ENCODE assay signal across 28 cellular contexts in the genomic region with DNA sequence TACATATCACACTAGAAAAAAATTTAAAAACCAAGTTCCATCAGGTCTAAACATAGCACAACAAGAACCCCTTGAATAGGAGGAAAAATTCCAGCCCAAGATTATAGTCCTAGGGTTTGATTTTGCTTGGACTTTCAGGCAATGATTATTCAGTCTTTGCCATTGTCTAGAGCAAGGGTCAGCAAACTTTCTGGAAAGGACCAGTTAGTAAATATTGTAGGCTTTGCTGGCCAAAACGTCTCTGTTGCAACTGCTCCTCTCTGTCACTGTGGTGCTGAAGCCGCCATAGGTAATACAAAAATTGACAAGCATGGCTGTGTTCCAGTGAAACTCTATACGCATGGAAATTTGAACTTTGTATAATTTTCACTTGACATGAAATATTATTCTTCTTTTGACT.
"Had no signal": no experiment of that assay in that cellular context is flagged by ENCODE, and none has a peak within 500 bp of the region (broad histone marks: within the 10 kb centered on the region; RNA-seq: fewer than 3 reads in every experiment).

No MANE protein-coding gene starts in this region.

- H3K36me3 ChIP-seq: ascending aorta, breast epithelium, cardiac muscle cell, esophagus squamous epithelium, gastroesophageal sphincter had no signal

- H3K27ac ChIP-seq: ascending aorta, breast epithelium, cardiac muscle cell, epithelial cell of prostate, esophagus squamous epithelium, gastroesophageal sphincter had no signal

- H3K27ac Mint-ChIP-seq: activated CD8-positive, alpha-beta T cell treated with anti-CD3 and anti-CD28 coated beads for 36 hours; activated naive CD4-positive, alpha-beta T cell treated with anti-CD3 and anti-CD28 coated beads, Interleukin-2, amount 10 ng/mL, durations not matched to agents 7 days and 5 days; activated naive CD4-positive, alpha-beta T cell treated with anti-CD3 and anti-CD28 coated beads, Interleukin-2, amount 50 U/mL, for 72 hours; activated naive CD8-positive, alpha-beta T cell treated with anti-CD3 and anti-CD28 coated beads, Interleukin-2, amount 10 ng/mL, durations not matched to agents 7 days and 5 days; activated T-helper 17 cell treated with anti-CD3 and anti-CD28 coated beads, Interleukin-2, amount 50 U/mL, for 72 hours had no signal

- DNase-seq: activated CD4-positive, alpha-beta T cell treated with anti-CD3 and anti-CD28 coated beads for 4 hours; activated CD4-positive, alpha-beta T cell treated with anti-CD3 and anti-CD28 coated beads, Interleukin-2, amount 50 U/mL, for 1 hour; activated CD4-positive, alpha-beta T cell treated with anti-CD3 and anti-CD28 coated beads, Interleukin-2, amount 50 U/mL, for 48 hours; activated CD4-positive, CD25-positive, alpha-beta regulatory T cell; activated CD4-positive, CD25-positive, alpha-beta regulatory T cell treated with anti-CD3 and anti-CD28 coated beads, Interleukin-2, amount 50 U/mL, for 72 hours; activated CD8-positive, alpha-beta memory T cell treated with anti-CD3 and anti-CD28 coated beads for 24 hours; activated CD8-positive, alpha-beta T cell treated with anti-CD3 and anti-CD28 coated beads for 36 hours; activated effector memory CD4-positive, alpha-beta T cell treated with Interleukin-2 at 50 U/mL for 16 hours; activated naive CD4-positive, alpha-beta T cell treated with anti-CD3 and anti-CD28 coated beads, Interleukin-2, amount 10 ng/mL, durations not matched to agents 7 days and 5 days; activated naive CD8-positive, alpha-beta T cell treated with anti-CD3 and anti-CD28 coated beads, Interleukin-2, amount 10 ng/mL, durations not matched to agents 7 days and 5 days; activated T-cell treated with anti-CD3 and anti-CD28 coated beads, Interleukin-2, amount 50 U/mL, for 4 hours; cortex of kidney; dermis blood vessel endothelial cell; effector CD8-positive, alpha-beta T cell; esophagus squamous epithelium; foreskin melanocyte; T-helper 2 cell had no signal

- FAIRE-seq: colon, endometrium, endothelial cell of umbilical vein had no signal

- H3K4me3 ChIP-seq: ascending aorta, breast epithelium, cardiac muscle cell, esophagus squamous epithelium, gastroesophageal sphincter had no signal

- H3K27me3 ChIP-seq: ascending aorta, breast epithelium, cardiac muscle cell had no signal

- H3K9me3 ChIP-seq: ascending aorta, breast epithelium, esophagus squamous epithelium, gastroesophageal sphincter had no signal

- H3K4me3 Mint-ChIP-seq: activated CD8-positive, alpha-beta T cell treated with anti-CD3 and anti-CD28 coated beads for 36 hours; activated naive CD4-positive, alpha-beta T cell treated with anti-CD3 and anti-CD28 coated beads, Interleukin-2, amount 10 ng/mL, durations not matched to agents 7 days and 5 days; activated naive CD8-positive, alpha-beta T cell treated with anti-CD3 and anti-CD28 coated beads, Interleukin-2, amount 10 ng/mL, durations not matched to agents 7 days and 5 days; activated T-cell treated with anti-CD3 and anti-CD28 coated beads, Interleukin-2, amount 50 U/mL, for 4 hours; activated T-helper 17 cell treated with anti-CD3 and anti-CD28 coated beads, Interleukin-2, amount 50 U/mL, for 72 hours; brain had no signal

- H3K36me3 Mint-ChIP-seq: brain had no signal

- H3K9me3 Mint-ChIP-seq: activated CD8-positive, alpha-beta T cell treated with anti-CD3 and anti-CD28 coated beads for 36 hours; activated T-helper 17 cell treated with anti-CD3 and anti-CD28 coated beads, Interleukin-2, amount 50 U/mL, for 72 hours had no signal

- H3K27me3 Mint-ChIP-seq: activated CD8-positive, alpha-beta T cell treated with anti-CD3 and anti-CD28 coated beads for 36 hours; activated T-helper 17 cell treated with anti-CD3 and anti-CD28 coated beads, Interleukin-2, amount 50 U/mL, for 72 hours had no signal

- H3K4me1 ChIP-seq: ascending aorta, breast epithelium, esophagus squamous epithelium, gastroesophageal sphincter had no signal

- ATAC-seq: activated CD8-positive, alpha-beta T cell treated with anti-CD3 and anti-CD28 coated beads for 36 hours; activated naive CD4-positive, alpha-beta T cell treated with anti-CD3 and anti-CD28 coated beads, Interleukin-2, amount 50 U/mL, for 72 hours; activated T-cell treated with anti-CD3 and anti-CD28 coated beads, Interleukin-2, amount 50 U/mL, for 4 hours; activated T-helper 17 cell treated with anti-CD3 and anti-CD28 coated beads, Interleukin-2, amount 50 U/mL, for 72 hours; gastroesophageal sphincter had no signal
